Comparison of ENCODE assay signal across 24 cellular contexts in the genomic region with DNA sequence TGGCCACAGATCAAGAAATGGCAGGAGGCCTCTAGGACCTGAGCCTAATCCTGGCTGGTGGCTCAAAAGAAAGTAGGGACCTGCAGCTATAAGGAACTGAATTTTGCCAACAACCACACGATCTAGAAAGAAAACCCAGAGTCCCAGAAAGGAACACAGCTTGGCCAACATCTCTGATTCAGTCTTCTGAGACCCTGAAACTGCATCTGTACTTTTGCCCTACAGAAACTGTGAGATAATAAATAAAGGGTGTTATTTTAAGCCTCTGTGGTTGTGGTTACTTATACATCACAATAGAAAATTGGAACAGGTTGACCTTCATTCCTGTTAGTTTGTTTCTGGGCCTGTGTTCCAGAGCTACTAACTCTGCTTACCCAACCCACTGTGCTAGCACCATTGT.
DNase-seq lines count a peak whose midpoint lies in the region; ATAC-seq, FAIRE-seq and TF ChIP-seq lines count a peak whose summit lies in the region.
"Had no signal": no experiment of that assay in that cellular context is flagged by ENCODE, and none has a peak within 500 bp of the region (broad histone marks: within the 10 kb centered on the region; RNA-seq: fewer than 3 reads in every experiment).

No MANE protein-coding gene starts in this region.

- H2AFZ ChIP-seq in GM23338, result 0 out of 2 replicates have a peak overlapping the region, but pooled peaks have one; percentile 53
- peak overlapping the region; percentile 64 for H2AFZ ChIP-seq in KMS-11 (ENCODE audit: low read depth)
- no peak overlapping the region for H2AFZ ChIP-seq in GM12878 (ENCODE audit: control insufficient read depth, low read depth, low read length)
- no peak overlapping the region for H2AFZ ChIP-seq in PC-3 (ENCODE audit: low read length)
- H2AFZ ChIP-seq: GM23248 had no signal

- intact Hi-C loops in GM12878 (cut with micrococcal nuclease; ENCODE audit: unreplicated experiment) (no loop called here), PC-3 (cut with micrococcal nuclease) (no loop called here)

- CTCF ChIA-PET in GM12878 (lab: Yijun Ruan, JAX) (no interaction called here), PC-3 (lab: Charles Lee) (no interaction called here)

- H3K36me3 ChIP-seq in GM23338 (ENCODE audit: insufficient read depth) (no peaks in the 10 kb centered on the region), KMS-11 (ENCODE audit: insufficient read depth) (no peaks in the 10 kb centered on the region), GM12878 (ENCODE audit: control insufficient read depth in 2 of 2, insufficient read depth in 2 of 2, low read length in 1 of 2) (no peaks in the 10 kb centered on the region), PC-3 (ENCODE audit: low read depth, low read length) (no peaks in the 10 kb centered on the region)
- H3K36me3 ChIP-seq: BLaER1 had no signal

- no peaks in the 10 kb centered on the region for H3K4me1 ChIP-seq in GM23338 (ENCODE audit: insufficient read depth)
- peaks cover 42% of the 10 kb centered on the region for H3K4me1 ChIP-seq in KMS-11 (ENCODE audit: low read depth, poor library complexity, severe bottlenecking)
- no peaks in the 10 kb centered on the region for H3K4me1 ChIP-seq in GM12878 (ENCODE audit: control insufficient read depth, insufficient read depth, low read length)
- no peaks in the 10 kb centered on the region for H3K4me1 ChIP-seq in PC-3 (ENCODE audit: insufficient read depth, low read length)
- H3K4me1 ChIP-seq: Caco-2 had no signal

- H3K79me2 ChIP-seq in GM23338 (replicated peaks; ENCODE audit: insufficient read depth) (no peaks in the 10 kb centered on the region), KMS-11 (ENCODE audit: insufficient read depth, low read depth) (no peaks in the 10 kb centered on the region), GM12878 (ENCODE audit: control insufficient read depth, insufficient read depth, low read length) (no peaks in the 10 kb centered on the region), PC-3 (ENCODE audit: low read length) (no peaks in the 10 kb centered on the region)

- no peak for TF ChIP-seq POLR2A in GM12878 (IDR thresholded peaks at IDR 0.05; ENCODE audit: low read depth, low read length)

- H3K9me3 ChIP-seq in GM12878 (replicated peaks; ENCODE audit: control insufficient read depth, insufficient read depth, low read length) (no peaks in the 10 kb centered on the region), PC-3 (ENCODE audit: low read length) (no peaks in the 10 kb centered on the region)
- H3K9me3 ChIP-seq: BLaER1, Caco-2 had no signal

- H3K9me2 ChIP-seq in GM23338 (ENCODE audit: insufficient read depth), result no peaks in the 10 kb centered on the region
- H3K9me2 ChIP-seq in PC-3 (replicated peaks; ENCODE audit: low read length), result no peaks in the 10 kb centered on the region

- RAD21 ChIA-PET in GM12878 (lab: Charles Lee; ENCODE audit: unreplicated experiment), result no interaction called here

- POLR2A ChIA-PET in GM12878 (lab: Charles Lee) (no interaction called here), PC-3 (lab: Charles Lee; ENCODE audit: unreplicated experiment) (no interaction called here)

- H3F3A ChIP-seq in GM23338 (replicated peaks; ENCODE audit: low read depth) (no peaks in the 10 kb centered on the region), PC-3 (ENCODE audit: low read length, unreplicated experiment) (no peaks in the 10 kb centered on the region)

- H3K4me2 ChIP-seq in GM23338 (no peak overlapping the region), KMS-11 (peak overlapping the region; percentile 70), GM12878 (ENCODE audit: control insufficient read depth, insufficient read depth) (no peak overlapping the region), PC-3 (ENCODE audit: low read length) (no peak overlapping the region)
- H3K4me2 ChIP-seq: BLaER1 had no signal

- no peaks in the 10 kb centered on the region for H3K27me3 ChIP-seq in GM23338 (ENCODE audit: insufficient read depth)
- no peaks in the 10 kb centered on the region for H3K27me3 ChIP-seq in KMS-11 (ENCODE audit: insufficient read depth, low read depth)
- H3K27me3 ChIP-seq in GM12878 (replicated peaks in 1 of 2; ENCODE audit: control insufficient read depth in 2 of 2, insufficient read depth in 2 of 2, low read length in 1 of 2), result no peaks in the 10 kb centered on the region
- H3K27me3 ChIP-seq in PC-3 (ENCODE audit: low read length), result peaks cover 41% of the 10 kb centered on the region
- H3K27me3 ChIP-seq: BLaER1 had no signal

- no peaks in the 10 kb centered on the region for H4K20me1 ChIP-seq in GM23338 (replicated peaks; ENCODE audit: insufficient read depth)
- no peaks in the 10 kb centered on the region for H4K20me1 ChIP-seq in KMS-11 (ENCODE audit: insufficient read depth)
- H4K20me1 ChIP-seq in GM12878 (ENCODE audit: control insufficient read depth, insufficient read depth), result no peaks in the 10 kb centered on the region
- no peaks in the 10 kb centered on the region for H4K20me1 ChIP-seq in PC-3 (ENCODE audit: low read length)
- H4K20me1 ChIP-seq: BLaER1 had no signal

- no peak for TF ChIP-seq RAD21 in GM12878 (IDR thresholded peaks at IDR 0.05; ENCODE audit: insufficient read depth, low read depth, low read length)

- no peak overlapping the region for H3K4me3 Mint-ChIP-seq in GM23338
- H3K4me3 Mint-ChIP-seq: B cell; CD4-positive, CD25-positive, alpha-beta regulatory T cell; CD8-positive, alpha-beta T cell; H9; HFFc6 had no signal

- peak; percentile 71 for ATAC-seq in GM18867 (IDR thresholded peaks at IDR 0.05; ENCODE audit: unreplicated experiment)
- ATAC-seq in GM23338, result no peak
- ATAC-seq in GM12878, result no peak; the same call in 2 of the 3 replicates
- no peak for ATAC-seq in HG03460 (IDR thresholded peaks at IDR 0.05; ENCODE audit: unreplicated experiment)
- no peak for ATAC-seq in PC-3
- ATAC-seq: CD8-positive, alpha-beta T cell; HCT116 had no signal

- TF ChIP-seq EP300 in GM12878 (IDR thresholded peaks at IDR 0.05; ENCODE audit: borderline replicate concordance in 1 of 2, control insufficient read depth in 1 of 2, low read depth in 2 of 2, low read length in 2 of 2), result no peak

- no peak for FAIRE-seq in GM12878 (lab: Jason Lieb, UNC)
- FAIRE-seq: D721Med, GM12891 had no signal

- H3K4me1 Mint-ChIP-seq in GM23338, result no peaks in the 10 kb centered on the region
- H3K4me1 Mint-ChIP-seq: B cell; CD4-positive, CD25-positive, alpha-beta regulatory T cell had no signal

- no peaks in the 10 kb centered on the region for H3K9me3 Mint-ChIP-seq in GM23338
- H3K9me3 Mint-ChIP-seq: CD8-positive, alpha-beta T cell; H9 had no signal

- H3K36me3 Mint-ChIP-seq in GM23338 (ENCODE audit: low read depth), result no peaks in the 10 kb centered on the region
- H3K36me3 Mint-ChIP-seq: CD4-positive, CD25-positive, alpha-beta regulatory T cell; CD8-positive, alpha-beta T cell had no signal

- SMC1A ChIA-PET in GM12878 (lab: Charles Lee; ENCODE audit: uncharacterized antibody, unreplicated experiment), result interaction anchor here (0.9 kb wide), 1 partner anchor 57 kb away, joined by 3 read pairs; no protein-coding TSS in a partner anchor

- no peaks in the 10 kb centered on the region for H3K27me3 Mint-ChIP-seq in GM23338 (ENCODE audit: insufficient read depth, low read depth, poor library complexity)
- H3K27me3 Mint-ChIP-seq: B cell; CD4-positive, CD25-positive, alpha-beta regulatory T cell had no signal

- H3K4me3 ChIP-seq in GM23338 (no peak overlapping the region), KMS-11 (IDR thresholded peaks at IDR 0.05; ENCODE audit: insufficient read depth, low read depth, low read length) (peak overlapping the region; percentile 38), GM12878 (no peak overlapping the region), PC-3 (ENCODE audit: low read length) (no peak overlapping the region)
- H3K4me3 ChIP-seq: BLaER1, GM23248 had no signal

- DNase-seq in GM23338 (ENCODE audit: low spot score) (no peak), GM12878 (ENCODE audit: low read depth, low spot score) (no peak), NCI-H82 treated with DMSO at 0.1 percent for 48 hours (lab: John Stamatoyannopoulos, UW; ENCODE audit: unreplicated experiment) (no peak), PC-3 (no peak), NOMO-1 (lab: John Stamatoyannopoulos, UW; ENCODE audit: unreplicated experiment in 2 of 2) (no peak)
- DNase-seq: Caco-2; CD4-positive, CD25-positive, alpha-beta regulatory T cell; CD8-positive, alpha-beta T cell; DMS 273 treated with DMSO at 0.1 percent for 48 hours; DMS79; EL; GDM1; GM23248; H9; HFFc6 had no signal

- in situ Hi-C loops in GM12878 (cut with MboI), result no loop called here

- H3K27ac Mint-ChIP-seq in GM23338, result no peak overlapping the region
- H3K27ac Mint-ChIP-seq: B cell; CD4-positive, CD25-positive, alpha-beta regulatory T cell; CD8-positive, alpha-beta T cell; H9; HFFc6 had no signal

- TF ChIP-seq CTCF in GM23338 (conservative IDR thresholded peaks at IDR 0.05; ENCODE audit: low read depth in 2 of 2), result no peak
- TF ChIP-seq CTCF in KMS-11 (conservative IDR thresholded peaks at IDR 0.05; ENCODE audit: low read depth, low read length), result no peak
- TF ChIP-seq CTCF in GM12878 (IDR thresholded peaks at IDR 0.05 in 2 of 3, conservative IDR thresholded peaks at IDR 0.05 in 1 of 3; ENCODE audit: control insufficient read depth in 2 of 3, extremely low read depth in 1 of 3, insufficient read depth in 1 of 3, low read depth in 3 of 3, low read length in 3 of 3), result no peak
- no peak for TF ChIP-seq CTCF in PC-3 (conservative IDR thresholded peaks at IDR 0.05; ENCODE audit: low read depth, low read length)

- H3K9ac ChIP-seq in KMS-11, result no peak overlapping the region
- no peak overlapping the region for H3K9ac ChIP-seq in GM12878 (ENCODE audit: control insufficient read depth, insufficient read depth, low read length)
- H3K9ac ChIP-seq in PC-3 (ENCODE audit: low read length), result no peak overlapping the region
- H3K9ac ChIP-seq: BLaER1, GM23248 had no signal

- BruUV-seq in GM12878 (replicated peaks; lab: Mats Ljungman, UMichigan), result no TSS peak
- BruUV-seq in PC-3 (replicated peaks; lab: Mats Ljungman, UMichigan), result no TSS peak

- WGBS in GM12878 (ENCODE audit: insufficient coverage, insufficient replicate concordance, low lambda C conversion rate, missing lambda C conversion rate), result 0% methylated on average over 1 of the region's 1 CpG

- no peak overlapping the region for H3K27ac ChIP-seq in GM23338 (ENCODE audit: low read depth)
- H3K27ac ChIP-seq in KMS-11, result peak overlapping the region; percentile 81
- no peak overlapping the region for H3K27ac ChIP-seq in GM12878 (ENCODE audit: control insufficient read depth, insufficient read depth)
- no peak overlapping the region for H3K27ac ChIP-seq in PC-3 (ENCODE audit: low read length)
- H3K27ac ChIP-seq: BLaER1, C4-2B, GM23248 had no signal

Comparison
In these comparisons a context has a peak if more than half of its experiments do, and no peak if none do; other contexts are left out.
1. H2AFZ ChIP-seq: peak in GM23338 (single experiment) and KMS-11 (single experiment); none in GM12878 (single experiment) and PC-3 (single experiment).